Comparison of ENCODE assay signal across 1 cellular context in the genomic region with DNA sequence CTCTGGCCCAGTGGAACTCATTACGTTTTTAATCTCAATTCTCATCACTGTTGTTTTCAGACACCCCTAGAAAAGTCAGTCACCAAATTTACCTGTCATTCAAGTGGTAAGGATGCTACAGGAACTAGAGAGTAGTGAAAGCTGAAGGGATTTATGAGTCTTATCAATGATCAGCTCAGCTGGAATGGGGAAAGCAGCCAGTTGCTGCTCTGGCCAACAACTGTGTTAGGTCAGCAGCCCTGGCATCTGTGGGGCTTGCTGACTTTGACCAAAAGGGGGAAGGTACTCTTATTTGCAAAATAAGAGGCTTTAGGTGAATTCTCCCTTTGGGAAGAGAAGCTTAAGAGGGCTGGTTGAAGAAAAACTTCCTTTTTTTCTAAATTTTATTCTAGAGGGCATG.
TF ChIP-seq lines count a peak whose summit lies in the region.

No MANE protein-coding gene starts in this region.

TF ChIP-seq in HepG2, 621 proteins besides CTCF, POLR2A, EP300 and RAD21 (continued from another document):
- TF ChIP-seq, protein P1, sequence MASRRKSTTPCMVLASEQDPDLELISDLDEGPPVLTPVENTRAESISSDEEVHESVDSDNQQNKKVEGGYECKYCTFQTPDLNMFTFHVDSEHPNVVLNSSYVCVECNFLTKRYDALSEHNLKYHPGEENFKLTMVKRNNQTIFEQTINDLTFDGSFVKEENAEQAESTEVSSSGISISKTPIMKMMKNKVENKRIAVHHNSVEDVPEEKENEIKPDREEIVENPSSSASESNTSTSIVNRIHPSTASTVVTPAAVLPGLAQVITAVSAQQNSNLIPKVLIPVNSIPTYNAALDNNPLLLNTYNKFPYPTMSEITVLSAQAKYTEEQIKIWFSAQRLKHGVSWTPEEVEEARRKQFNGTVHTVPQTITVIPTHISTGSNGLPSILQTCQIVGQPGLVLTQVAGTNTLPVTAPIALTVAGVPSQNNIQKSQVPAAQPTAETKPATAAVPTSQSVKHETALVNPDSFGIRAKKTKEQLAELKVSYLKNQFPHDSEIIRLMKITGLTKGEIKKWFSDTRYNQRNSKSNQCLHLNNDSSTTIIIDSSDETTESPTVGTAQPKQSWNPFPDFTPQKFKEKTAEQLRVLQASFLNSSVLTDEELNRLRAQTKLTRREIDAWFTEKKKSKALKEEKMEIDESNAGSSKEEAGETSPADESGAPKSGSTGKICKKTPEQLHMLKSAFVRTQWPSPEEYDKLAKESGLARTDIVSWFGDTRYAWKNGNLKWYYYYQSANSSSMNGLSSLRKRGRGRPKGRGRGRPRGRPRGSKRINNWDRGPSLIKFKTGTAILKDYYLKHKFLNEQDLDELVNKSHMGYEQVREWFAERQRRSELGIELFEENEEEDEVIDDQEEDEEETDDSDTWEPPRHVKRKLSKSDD (CRISPR knock-in tag; IDR thresholded peaks at IDR 0.05; ENCODE audit: low read depth) = no peak
- no peak for TF ChIP-seq HNF4G (IDR thresholded peaks at IDR 0.05; ENCODE audit: borderline replicate concordance, low read depth, low read length)
- TF ChIP-seq HNF4G (CRISPR knock-in tag; IDR thresholded peaks at IDR 0.05; ENCODE audit: borderline replicate concordance, low read depth) = no peak
- no peak for TF ChIP-seq SOX6 (IDR thresholded peaks at IDR 0.05)
- no peak for TF ChIP-seq SOX6 (CRISPR knock-in tag; IDR thresholded peaks at IDR 0.05)
- no peak for TF ChIP-seq NFE2L2 (IDR thresholded peaks at IDR 0.05; ENCODE audit: low read length)
- TF ChIP-seq ZNF776 (CRISPR knock-in tag; IDR thresholded peaks at IDR 0.05) = no peak
